ENCODE assay signal across 1 cellular context in genomic region chr21:39208624-39209333, GRCh38.
TF ChIP-seq lines count a peak whose summit lies in the region.

No MANE protein-coding gene starts in this region.

TF ChIP-seq in GM23338, 12 proteins besides CTCF, POLR2A, EP300 and RAD21 (continued from another document):
- no peak for TF ChIP-seq ZNF462 (CRISPR knock-in tag; IDR thresholded peaks at IDR 0.05)
- TF ChIP-seq JUNB (IDR thresholded peaks at IDR 0.05; ENCODE audit: unreplicated experiment) = no peak
- no peak for TF ChIP-seq ZNF331 (CRISPR knock-in tag; IDR thresholded peaks at IDR 0.05; ENCODE audit: low read depth)
- no peak for TF ChIP-seq CREB1 (CRISPR knock-in tag; IDR thresholded peaks at IDR 0.05; ENCODE audit: low read depth)
- TF ChIP-seq NANOG (IDR thresholded peaks at IDR 0.05; ENCODE audit: borderline replicate concordance) = no peak
- no peak for TF ChIP-seq EZH2phosphoT487 (IDR thresholded peaks at IDR 0.05; ENCODE audit: unreplicated experiment)
- TF ChIP-seq ETS1 (IDR thresholded peaks at IDR 0.05) = no peak
- TF ChIP-seq STAT1 (IDR thresholded peaks at IDR 0.05; ENCODE audit: unreplicated experiment) = no peak
